In the genomic region with DNA sequence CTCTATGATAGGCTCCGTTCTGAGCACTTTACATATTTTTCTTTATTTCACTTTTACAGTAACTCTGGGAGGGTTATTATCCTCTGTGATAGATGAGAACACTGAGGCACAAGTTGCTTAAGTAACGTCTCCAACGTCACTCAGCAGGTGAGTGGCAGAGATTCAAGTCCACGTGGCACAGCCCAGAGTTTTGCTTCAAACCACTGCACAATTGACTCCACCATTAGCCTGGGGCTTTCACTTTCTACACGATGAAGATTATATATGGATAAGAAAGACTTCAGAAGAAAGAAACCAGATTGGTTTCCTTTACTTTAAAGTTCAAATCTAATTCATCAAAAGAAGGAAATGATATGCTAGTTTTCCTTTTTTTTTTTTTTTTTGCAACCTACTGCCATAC, we compare ENCODE assay signal across 14 cellular contexts.
A peak's percentile ranks its signal among the peaks of the same experiment; 100 is the strongest.
DNase-seq lines count a peak whose midpoint lies in the region; ATAC-seq lines count a peak whose summit lies in the region.
"Had no signal": no experiment of that assay in that cellular context is flagged by ENCODE, and none has a peak within 500 bp of the region (broad histone marks: within the 10 kb centered on the region; RNA-seq: fewer than 3 reads in every experiment).

No MANE protein-coding gene starts in this region.

- ATAC-seq in CD4-positive, CD25-positive, alpha-beta regulatory T cell (ENCODE audit: low read depth in 2 of 2) = no peak
- no peak for ATAC-seq in HG02678 (IDR thresholded peaks at IDR 0.05; ENCODE audit: unreplicated experiment)
- ATAC-seq: left ventricle myocardium superior, WTC11 had no signal

- H3K4me1 ChIP-seq in CD4-positive, CD25-positive, alpha-beta regulatory T cell (ENCODE audit: control insufficient read depth, insufficient read depth, low read length, poor library complexity, severe bottlenecking) = peaks cover 7% of the 10 kb centered on the region
- H3K4me1 ChIP-seq in SJSA1 (replicated peaks) = peaks cover 30% of the 10 kb centered on the region
- peaks cover 20% of the 10 kb centered on the region for H3K4me1 ChIP-seq in skeletal muscle satellite cell (ENCODE audit: control insufficient read depth, insufficient read depth, low read length)

- peaks cover 0 to 15% (median 9%) of the 10 kb centered on the region in 4 donors for H3K4me1 Mint-ChIP-seq in CD4-positive, CD25-positive, alpha-beta regulatory T cell
- H3K4me1 Mint-ChIP-seq in activated naive CD8-positive, alpha-beta T cell (ENCODE audit: low read depth) = peaks cover 28% of the 10 kb centered on the region

- in situ Hi-C loops in ACHN (cut with HindIII; ENCODE audit: low pct_ligation_motif_present, low pct_unique_long_range_greater_than_20kb, low sequenced_read_pairs) = no loop called here

- H3K27ac ChIP-seq in CD4-positive, CD25-positive, alpha-beta regulatory T cell (ENCODE audit: insufficient read depth, low read length, poor library complexity, severe bottlenecking) = no peak overlapping the region
- H3K27ac ChIP-seq in SJSA1 = peak overlapping the region; percentile 46
- H3K27ac ChIP-seq: cardiac muscle cell had no signal

- peaks cover 22% of the 10 kb centered on the region for H3K27me3 ChIP-seq in CD4-positive, CD25-positive, alpha-beta regulatory T cell (ENCODE audit: control insufficient read depth, insufficient read depth, low read length)
- H3K27me3 ChIP-seq in SJSA1 (replicated peaks) (no peaks in the 10 kb centered on the region), skeletal muscle satellite cell (ENCODE audit: control insufficient read depth, insufficient read depth, low read length) (no peaks in the 10 kb centered on the region)

- no peaks in the 10 kb centered on the region for H3K9me3 ChIP-seq in CD4-positive, CD25-positive, alpha-beta regulatory T cell (ENCODE audit: control insufficient read depth in 2 of 2, low read length in 2 of 2)
- H3K9me3 ChIP-seq in SJSA1 (replicated peaks) (no peaks in the 10 kb centered on the region), skeletal muscle satellite cell (replicated peaks; ENCODE audit: low read length) (no peaks in the 10 kb centered on the region)

- H3K9ac ChIP-seq in skeletal muscle satellite cell (ENCODE audit: low read depth, low read length) = peak overlapping the region; percentile 23

- H3K4me2 ChIP-seq in skeletal muscle satellite cell (ENCODE audit: low read length) = peak overlapping the region; percentile 55

- H3K4me3 Mint-ChIP-seq in CD4-positive, CD25-positive, alpha-beta regulatory T cell = peak overlapping the region in 2 of 4 donors; percentile 1 to 19
- H3K4me3 Mint-ChIP-seq in activated naive CD8-positive, alpha-beta T cell = peak overlapping the region; percentile 48
- H3K4me3 Mint-ChIP-seq: WTC11 had no signal

- H3K4me3 ChIP-seq in CD4-positive, CD25-positive, alpha-beta regulatory T cell (ENCODE audit: low read depth, low read length) = peak overlapping the region; percentile 21
- H3K4me3 ChIP-seq in SJSA1 (no peak overlapping the region), skeletal muscle satellite cell (ENCODE audit: low read length) (no peak overlapping the region)
- H3K4me3 ChIP-seq: cardiac muscle cell had no signal

- H3K9me3 Mint-ChIP-seq in CD4-positive, CD25-positive, alpha-beta regulatory T cell = peaks cover 0 to 2% (median 0%) of the 10 kb centered on the region in 7 donors
- no peaks in the 10 kb centered on the region for H3K9me3 Mint-ChIP-seq in activated naive CD8-positive, alpha-beta T cell (ENCODE audit: low read depth)
- H3K9me3 Mint-ChIP-seq: WTC11 had no signal

- no peak overlapping the region for H3K27ac Mint-ChIP-seq in CD4-positive, CD25-positive, alpha-beta regulatory T cell
- H3K27ac Mint-ChIP-seq in activated naive CD8-positive, alpha-beta T cell = peak overlapping the region; percentile 92
- H3K27ac Mint-ChIP-seq: WTC11 had no signal

- no peaks in the 10 kb centered on the region for H3K36me3 Mint-ChIP-seq in CD4-positive, CD25-positive, alpha-beta regulatory T cell
- no peaks in the 10 kb centered on the region for H3K36me3 Mint-ChIP-seq in activated naive CD8-positive, alpha-beta T cell
- H3K36me3 Mint-ChIP-seq: WTC11 had no signal

- peak in 2 of 3 donors; percentile 6 to 70 for DNase-seq in CD4-positive, CD25-positive, alpha-beta regulatory T cell
- DNase-seq in SJSA1 (ENCODE audit: low read depth in 1 of 2, low spot score in 2 of 2) (no peak), ACHN (no peak), kidney glomerular epithelial cell (lab: John Stamatoyannopoulos, UW) (no peak), NCI-H2081 (lab: John Stamatoyannopoulos, UW) (no peak)
- DNase-seq: C1 segment of cervical spinal cord, foreskin melanocyte, left ventricle myocardium superior, OCI-M1 had no signal

- H3K36me3 ChIP-seq in CD4-positive, CD25-positive, alpha-beta regulatory T cell (ENCODE audit: control insufficient read depth, insufficient read depth, low read length) = no peaks in the 10 kb centered on the region
- H3K36me3 ChIP-seq in SJSA1 (no peaks in the 10 kb centered on the region), skeletal muscle satellite cell (ENCODE audit: insufficient read depth, low read length) (no peaks in the 10 kb centered on the region)
- H3K36me3 ChIP-seq: cardiac muscle cell had no signal

- H3K27me3 Mint-ChIP-seq in CD4-positive, CD25-positive, alpha-beta regulatory T cell = peaks cover 68% of the 10 kb centered on the region
- peaks cover 16% of the 10 kb centered on the region for H3K27me3 Mint-ChIP-seq in activated naive CD8-positive, alpha-beta T cell

Comparison
In these comparisons a context has a peak if more than half of its experiments do, and no peak if none do; other contexts are left out.
1. DNase-seq: peak in CD4-positive, CD25-positive, alpha-beta regulatory T cell (2 of 3); none in SJSA1 (0 of 2), ACHN (single experiment), kidney glomerular epithelial cell (single experiment) and NCI-H2081 (0 of 2).